In the genomic region with DNA sequence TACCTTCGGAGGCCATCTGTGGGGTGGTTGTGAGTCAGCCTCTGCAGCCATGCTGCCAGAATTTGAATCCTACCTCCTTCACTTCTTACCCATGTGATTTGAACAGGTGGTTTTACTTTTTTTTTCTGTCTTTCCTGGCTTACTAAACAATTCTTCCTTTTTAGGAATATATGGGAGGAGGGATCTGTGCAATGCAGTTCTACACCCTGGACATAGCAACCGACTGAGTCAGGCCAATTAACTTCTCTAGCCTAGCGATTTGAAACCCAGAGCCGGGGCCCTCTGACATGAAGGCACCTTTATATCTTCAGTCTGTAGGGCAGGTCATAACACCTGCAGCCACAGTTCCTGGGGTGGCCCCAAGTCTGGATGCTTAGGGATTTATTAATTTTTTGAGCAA, we compare ENCODE assay signal across 13 cellular contexts.
"Had no signal": no experiment of that assay in that cellular context is flagged by ENCODE, and none has a peak within 500 bp of the region (broad histone marks: within the 10 kb centered on the region; RNA-seq: fewer than 3 reads in every experiment).

No MANE protein-coding gene starts in this region.

- DNase-seq: activated CD4-positive, alpha-beta T cell treated with anti-CD3 and anti-CD28 coated beads, Interleukin-2, amount 50 U/mL, for 4 hours; activated naive CD4-positive, alpha-beta T cell treated with Interleukin-2 at 50 U/mL for 16 hours; activated T-cell treated with anti-CD3 and anti-CD28 coated beads for 4 hours; left lung; naive thymus-derived CD8-positive, alpha-beta T cell; posterior cingulate gyrus; stimulated activated CD4-positive, alpha-beta T cell treated with anti-CD3 and anti-CD28 coated beads, Interleukin-15, amount 100 ng/mL, for 24 hours; stimulated activated CD4-positive, alpha-beta T cell treated with anti-CD3 and anti-CD28 coated beads, Interleukin-4, amount 100 ng/mL, for 24 hours; stimulated activated naive CD4-positive, alpha-beta T cell; tibial artery had no signal

- H3K4me3 ChIP-seq: ascending aorta, left lung, tibial artery, vagina had no signal

- H3K4me1 ChIP-seq: vagina had no signal

- H3K36me3 ChIP-seq: ascending aorta, left lung, tibial artery, vagina had no signal

- H3K9me3 ChIP-seq: ascending aorta, left lung, tibial artery, vagina had no signal

- H3K27ac ChIP-seq: ascending aorta, left lung, tibial artery, vagina had no signal

- ATAC-seq: activated CD4-positive, CD25-positive, alpha-beta regulatory T cell treated with anti-CD3 and anti-CD28 coated beads, Interleukin-2, amount 50 U/mL, for 24 hours; left lung; naive thymus-derived CD8-positive, alpha-beta T cell had no signal

- H3K27me3 ChIP-seq: ascending aorta, left lung, tibial artery, vagina had no signal
